Comparison of ENCODE assay signal across 8 cellular contexts in the genomic region with DNA sequence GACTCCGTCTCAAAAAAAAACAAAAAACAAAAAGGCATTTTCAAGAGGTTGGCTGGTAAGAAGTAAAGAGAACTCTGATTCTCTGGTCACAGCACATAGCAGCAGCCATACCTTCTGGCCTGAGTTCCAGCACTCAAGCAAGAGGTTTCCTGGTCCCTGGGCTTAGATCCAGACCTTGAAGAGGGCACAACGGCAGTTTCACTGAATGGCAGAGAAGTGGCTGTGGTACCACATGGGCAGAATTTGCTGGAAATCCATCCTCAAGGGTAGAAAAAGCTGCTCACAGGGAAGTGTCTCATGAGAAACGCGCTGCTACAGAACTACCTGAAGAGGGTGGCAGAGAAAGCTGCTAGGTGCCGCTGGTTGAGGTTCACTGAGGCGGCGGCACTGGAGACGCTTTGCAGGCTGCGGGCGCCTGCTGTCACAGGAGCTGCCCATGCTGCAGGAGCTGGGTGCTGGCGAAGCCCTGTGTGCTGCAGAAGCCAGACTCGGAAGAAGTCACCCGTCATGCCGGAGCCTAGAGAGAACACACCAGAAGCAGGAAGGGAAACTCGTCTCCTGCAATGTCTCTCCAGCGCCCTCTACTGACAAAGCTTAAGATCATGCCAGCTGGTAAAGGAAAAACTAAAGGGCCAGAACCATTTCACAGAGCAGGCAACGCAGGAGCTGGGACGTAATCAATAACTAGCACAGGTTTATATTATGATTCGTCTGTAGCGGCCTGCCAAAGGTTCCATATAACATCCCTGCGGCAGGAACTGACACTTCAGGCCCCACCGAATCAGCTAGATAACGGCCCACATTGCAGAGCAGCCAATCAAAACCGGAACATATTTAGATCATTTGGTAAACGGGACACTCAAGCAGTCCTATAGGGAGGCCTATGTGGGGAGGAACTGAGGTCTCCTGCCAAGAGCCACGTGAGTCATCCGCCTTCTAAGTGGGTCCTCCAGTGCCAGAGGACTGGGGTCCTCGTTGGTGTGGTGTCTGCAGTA. TPM values are rescaled to one million over a fixed set of nuclear protein-coding genes. Genes with fewer than 3 reads are reported as not detected.
A peak's percentile ranks its signal among the peaks of the same experiment; 100 is the strongest.
DNase-seq lines count a peak whose midpoint lies in the region; ATAC-seq lines count a peak whose summit lies in the region.

No MANE protein-coding gene starts in this region.

- ATAC-seq in HG02759 (IDR thresholded peaks at IDR 0.05; ENCODE audit: unreplicated experiment), result peak; percentile 54
- ATAC-seq in left lobe of liver, result peak; percentile 87
- no peak for ATAC-seq in HG02973 (IDR thresholded peaks at IDR 0.05; ENCODE audit: unreplicated experiment)

- DNase-seq in EL (peak; percentile 83), NCI-H446 (lab: John Stamatoyannopoulos, UW) (peak; percentile 64 to 85), cerebellum (ENCODE audit: low spot score) (peak; percentile 79), left lobe of liver (ENCODE audit: low spot score) (peak; percentile 74)
- DNase-seq in activated CD4-positive, CD25-positive, alpha-beta regulatory T cell (lab: John Stamatoyannopoulos, UW), result peak; percentile 48 to 68 (median 58)
- DNase-seq in stimulated activated CD4-positive, alpha-beta T cell treated with anti-CD3 and anti-CD28 coated beads, Interleukin-2, amount 100 ng/mL, for 4 hours (ENCODE audit: low read depth), result peak; percentile 73

RNA-seq across cellular contexts. Expression of gene ZNF213, which starts 5.4 kb away (rescaled TPM):
- total RNA-seq in cerebellum, result 6.4 TPM
- 2.7 TPM for total RNA-seq in left lobe of liver

RNA-seq across cellular contexts. Expression of gene ZNF205, which starts 17.0 kb away (rescaled TPM):
- total RNA-seq in cerebellum, result 11.0 TPM
- total RNA-seq in left lobe of liver, result 7.0 TPM

RNA-seq across cellular contexts. Expression of gene ZSCAN10, which starts 30.3 kb away (rescaled TPM):
- total RNA-seq in cerebellum (not detected), left lobe of liver (0.10 TPM)

RNA-seq across cellular contexts. Expression of gene OR1F1, which starts 58.6 kb away (rescaled TPM):
- total RNA-seq in cerebellum, result 1.1 TPM
- total RNA-seq in left lobe of liver, result not detected
